ENCODE assay signal across 19 cellular contexts in the genomic region with DNA sequence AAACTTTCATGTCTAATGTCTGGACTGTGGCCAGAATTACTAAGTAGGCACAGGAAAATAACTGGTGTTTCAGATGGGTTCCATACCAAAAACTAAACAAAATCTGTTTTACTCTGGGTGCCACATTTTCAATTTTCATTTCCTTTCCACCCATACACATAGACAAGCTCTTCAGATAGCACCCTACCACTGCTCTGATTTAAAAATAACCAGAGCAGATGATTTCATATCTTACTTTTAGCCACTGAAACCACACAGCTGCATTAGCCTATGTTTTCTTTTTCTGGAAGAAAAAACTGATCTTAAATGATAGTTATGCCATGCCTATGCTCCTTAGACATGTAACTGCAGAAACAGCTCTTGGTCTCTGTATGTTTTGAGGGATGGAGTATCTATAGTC.
A peak's percentile ranks its signal among the peaks of the same experiment; 100 is the strongest.
DNase-seq lines count a peak whose midpoint lies in the region; ATAC-seq and TF ChIP-seq lines count a peak whose summit lies in the region.
"Had no signal": no experiment of that assay in that cellular context is flagged by ENCODE, and none has a peak within 500 bp of the region (broad histone marks: within the 10 kb centered on the region; RNA-seq: fewer than 3 reads in every experiment).

No MANE protein-coding gene starts in this region.

- ATAC-seq in GM19452 (IDR thresholded peaks at IDR 0.05; ENCODE audit: unreplicated experiment) (peak; percentile 72), HG02798 (IDR thresholded peaks at IDR 0.05; ENCODE audit: poor library complexity, unreplicated experiment) (peak; percentile 89), HG03460 (IDR thresholded peaks at IDR 0.05; ENCODE audit: unreplicated experiment) (peak; percentile 75)
- no peak for ATAC-seq in activated T-cell treated with anti-CD3 and anti-CD28 coated beads, Interleukin-2, amount 50 U/mL, for 72 hours (replicated peaks in 1 of 2)
- ATAC-seq: A549, pancreas, Right ventricle myocardium inferior had no signal

- H3K27ac Mint-ChIP-seq in activated T-cell treated with anti-CD3 and anti-CD28 coated beads, Interleukin-2, amount 50 U/mL, for 72 hours, result no peak overlapping the region
- H3K27ac Mint-ChIP-seq: brain had no signal

- DNase-seq in GM06990 (ENCODE audit: extremely low read depth, insufficient read length), result peak; percentile 20
- no peak for DNase-seq in COLO668 (lab: John Stamatoyannopoulos, UW; ENCODE audit: unreplicated experiment)
- DNase-seq in NAMALWA (ENCODE audit: low spot score), result no peak
- DNase-seq in dedifferentiated amniotic fluid mesenchymal stem cell (ENCODE audit: extremely low spot score), result no peak
- DNase-seq in activated T-cell treated with anti-CD3 and anti-CD28 coated beads, Interleukin-2, amount 50 U/mL, for 72 hours, result no peak
- DNase-seq: activated gamma-delta T cell treated with Interleukin-2 at 50 U/mL for 16 hours; effector memory CD4-positive, alpha-beta T cell; foreskin fibroblast; KBM-7; midbrain; NCI-H1694 treated with DMSO at 0.1 percent for 48 hours; NCI-H748 treated with DMSO at 0.1 percent for 48 hours; pancreas had no signal

- no peaks in the 10 kb centered on the region for H3K27me3 ChIP-seq in GM06990 (replicated peaks; ENCODE audit: control insufficient read depth, insufficient read depth, low read length)
- H3K27me3 ChIP-seq: pancreas had no signal

- TF ChIP-seq CTCF in GM06990 (IDR thresholded peaks at IDR 0.05; ENCODE audit: insufficient read depth, low read length, poor library complexity, severe bottlenecking), result no peak

- H3K9me3 Mint-ChIP-seq in activated T-cell treated with anti-CD3 and anti-CD28 coated beads, Interleukin-2, amount 50 U/mL, for 72 hours, result no peaks in the 10 kb centered on the region

- no peaks in the 10 kb centered on the region for H3K27me3 Mint-ChIP-seq in activated T-cell treated with anti-CD3 and anti-CD28 coated beads, Interleukin-2, amount 50 U/mL, for 72 hours (ENCODE audit: low read depth)
- H3K27me3 Mint-ChIP-seq: brain had no signal

- no peak overlapping the region for H3K4me3 ChIP-seq in GM06990 (replicated peaks; ENCODE audit: low read depth, low read length)
- H3K4me3 ChIP-seq: A549, pancreas had no signal

- no peak overlapping the region for H3K4me3 Mint-ChIP-seq in activated T-cell treated with anti-CD3 and anti-CD28 coated beads, Interleukin-2, amount 50 U/mL, for 72 hours
- H3K4me3 Mint-ChIP-seq: brain had no signal

- no peaks in the 10 kb centered on the region for H3K36me3 ChIP-seq in GM06990 (ENCODE audit: control insufficient read depth, insufficient read depth, low read length)
- H3K36me3 ChIP-seq: pancreas had no signal

- no peaks in the 10 kb centered on the region for H3K4me1 Mint-ChIP-seq in activated T-cell treated with anti-CD3 and anti-CD28 coated beads, Interleukin-2, amount 50 U/mL, for 72 hours (ENCODE audit: low read depth)
- H3K4me1 Mint-ChIP-seq: brain had no signal

- no peaks in the 10 kb centered on the region for H3K36me3 Mint-ChIP-seq in activated T-cell treated with anti-CD3 and anti-CD28 coated beads, Interleukin-2, amount 50 U/mL, for 72 hours (ENCODE audit: insufficient read depth in 2 of 2)
- H3K36me3 Mint-ChIP-seq: brain had no signal

Comparison
In these comparisons a context has a peak if more than half of its experiments do, and no peak if none do; other contexts are left out.
1. ATAC-seq: peak in GM19452 (single experiment), HG02798 (single experiment) and HG03460 (single experiment); none in activated T-cell treated with anti-CD3 and anti-CD28 coated beads, Interleukin-2, amount 50 U/mL, for 72 hours (0 of 2).